Comparison of ENCODE assay signal across 15 cellular contexts in genomic region chr14:51448831-51449665, GRCh38.
DNase-seq lines count a peak whose midpoint lies in the region; ATAC-seq, FAIRE-seq and TF ChIP-seq lines count a peak whose summit lies in the region.
"Had no signal": no experiment of that assay in that cellular context is flagged by ENCODE, and none has a peak within 500 bp of the region (broad histone marks: within the 10 kb centered on the region; RNA-seq: fewer than 3 reads in every experiment).

No MANE protein-coding gene starts in this region.

- no peaks in the 10 kb centered on the region for H3K79me2 ChIP-seq in HepG2 (ENCODE audit: insufficient read depth, low read length)

- no peaks in the 10 kb centered on the region for H4K20me1 ChIP-seq in HepG2 (ENCODE audit: insufficient read depth, low read length)

- CTCF ChIA-PET in HepG2 (lab: Yijun Ruan, JAX; ENCODE audit: low intra/inter-chr PET ratio, low total read pairs): no interaction called here

- in situ Hi-C loops in HepG2 (cut with HindIII; ENCODE audit: extremely low pct_ligation_motif_present, low pct_unique_long_range_greater_than_20kb): no loop called here

- TF ChIP-seq CTCF in liver (IDR thresholded peaks at IDR 0.05; ENCODE audit: low read depth, low read length, missing input control) (no peak), HepG2 (CRISPR knock-in tag; IDR thresholded peaks at IDR 0.05) (no peak)

- POLR2A ChIA-PET in HepG2 (lab: Yijun Ruan, JAX): no interaction called here

- no peaks in the 10 kb centered on the region for H3K27me3 ChIP-seq in liver (ENCODE audit: control insufficient read depth in 4 of 4, insufficient read depth in 4 of 4, low read length in 3 of 4)
- H3K27me3 ChIP-seq in HepG2 (ENCODE audit: control insufficient read depth in 1 of 2, insufficient read depth in 2 of 2, low read length in 2 of 2): peaks cover 0 to 6% of the 10 kb centered on the region in 2 experiments; a peak in 2 of 5 replicates
- H3K27me3 ChIP-seq: upper lobe of left lung had no signal

- H3K4me1 ChIP-seq in liver (ENCODE audit: control insufficient read depth in 4 of 4, insufficient read depth in 4 of 4, low read length in 3 of 4) (peaks cover 0 to 10% (median 7%) of the 10 kb centered on the region in 4 donors), HepG2 (ENCODE audit: insufficient read depth, low read length) (no peaks in the 10 kb centered on the region)
- H3K4me1 ChIP-seq: upper lobe of left lung had no signal

- ATAC-seq in HepG2: no peak
- ATAC-seq: GM23338 had no signal

- H3K27ac ChIP-seq in liver (ENCODE audit: low read depth in 1 of 2, low read length in 2 of 2): peak overlapping the region; percentile 48 to 61
- no peak overlapping the region for H3K27ac ChIP-seq in HepG2 (ENCODE audit: extremely low read length, insufficient read depth, low read length)
- H3K27ac ChIP-seq: upper lobe of left lung had no signal

- H3K4me2 ChIP-seq in HepG2 (ENCODE audit: low read depth, low read length): no peak overlapping the region
- H3K4me2 ChIP-seq: GM23338 had no signal

- H3K9me3 ChIP-seq in liver (ENCODE audit: control insufficient read depth in 4 of 4, low read length in 3 of 4) (no peaks in the 10 kb centered on the region), HepG2 (ENCODE audit: low read length) (no peaks in the 10 kb centered on the region)
- H3K9me3 ChIP-seq: upper lobe of left lung had no signal

- intact Hi-C loops in HepG2 (cut with micrococcal nuclease; ENCODE audit: unreplicated experiment): no loop called here

- TF ChIP-seq POLR2A in HepG2 (IDR thresholded peaks at IDR 0.05; ENCODE audit: insufficient read depth in 1 of 2, low read depth in 2 of 2, low read length in 2 of 2): no peak

- TF ChIP-seq EP300 in HepG2 (IDR thresholded peaks at IDR 0.05; ENCODE audit: low read depth in 2 of 2, low read length in 2 of 2) (no peak), HepG2 (CRISPR knock-in tag; IDR thresholded peaks at IDR 0.05; ENCODE audit: borderline replicate concordance) (no peak)

- DNase-seq in HepG2 (ENCODE audit: low spot score) (no peak), cerebellum (ENCODE audit: low spot score) (peak; percentile 33), kidney tubule cell (ENCODE audit: low spot score) (peak; percentile 91), HPDE6-E6E7 (ENCODE audit: extremely low spot score) (no peak), A172 (ENCODE audit: low spot score) (no peak), SW 1271 (lab: John Stamatoyannopoulos, UW) (no peak), HUDEP-2 (lab: John Stamatoyannopoulos, UW; ENCODE audit: unreplicated experiment in 76 of 76) (no peak)
- DNase-seq: activated CD8-positive, alpha-beta memory T cell treated with anti-CD3 and anti-CD28 coated beads for 24 hours; mesendoderm; NCI-H1417 treated with DMSO at 0.1 percent for 48 hours; SIG-M5; stimulated activated CD4-positive, alpha-beta T cell treated with anti-CD3 and anti-CD28 coated beads, Interleukin-4, amount 100 ng/mL, for 1 hour; upper lobe of left lung had no signal

- no peak overlapping the region for H2AFZ ChIP-seq in HepG2 (ENCODE audit: low read length)
- H2AFZ ChIP-seq: GM23338 had no signal

- 51% methylated on average over 2 of the region's 2 CpGs for WGBS in liver
- 0% methylated on average over 2 of the region's 2 CpGs for WGBS in HepG2 (ENCODE audit: low lambda C conversion rate)

- no TSS peak for BruUV-seq in HepG2 (replicated peaks; lab: Mats Ljungman, UMichigan)

- H3K36me3 ChIP-seq in liver (ENCODE audit: control insufficient read depth in 4 of 4, insufficient read depth in 3 of 4, low read depth in 1 of 4, low read length in 3 of 4) (no peaks in the 10 kb centered on the region), HepG2 (replicated peaks in 1 of 2; ENCODE audit: control insufficient read depth in 1 of 2, insufficient read depth in 2 of 2, low read length in 2 of 2) (no peaks in the 10 kb centered on the region)
- H3K36me3 ChIP-seq: upper lobe of left lung had no signal

- FAIRE-seq in HepG2 (lab: Jason Lieb, UNC): no peak

- H3K4me3 ChIP-seq in liver (ENCODE audit: low read depth in 1 of 3, low read length in 3 of 3) (no peak overlapping the region), HepG2 (replicated peaks in 1 of 3; ENCODE audit: insufficient read depth in 1 of 3, low read depth in 2 of 3, low read length in 3 of 3) (no peak overlapping the region)
- H3K4me3 ChIP-seq: GM23338, upper lobe of left lung had no signal

- H3K9ac ChIP-seq in liver (ENCODE audit: low read depth in 1 of 2, low read length in 2 of 2) (no peak overlapping the region), HepG2 (ENCODE audit: insufficient read depth, low read depth, low read length) (no peak overlapping the region)

- TF ChIP-seq RAD21 in liver (IDR thresholded peaks at IDR 0.05) (peak; percentile 50 to 69), HepG2 (CRISPR knock-in tag; IDR thresholded peaks at IDR 0.05) (no peak)

TF ChIP-seq in liver, 16 proteins besides CTCF, POLR2A, EP300 and RAD21 (continues in another document):
- TF ChIP-seq GABPA (IDR thresholded peaks at IDR 0.05 in 1 of 2, conservative IDR thresholded peaks at IDR 0.05 in 1 of 2): no peak
- TF ChIP-seq ZBTB33 (IDR thresholded peaks at IDR 0.05): no peak
- peak; percentile 92 to 93 for TF ChIP-seq HNF4A (conservative IDR thresholded peaks at IDR 0.05)
- peak; percentile 32 for TF ChIP-seq FOXA1 (IDR thresholded peaks at IDR 0.05)
- peak in 1 of 2 donors; percentile 42 for TF ChIP-seq EGR1 (IDR thresholded peaks at IDR 0.05; ENCODE audit: low read depth in 2 of 2)
- TF ChIP-seq RXRA (IDR thresholded peaks at IDR 0.05): peak; percentile 56 to 83
- peak; percentile 78 to 79 for TF ChIP-seq JUND (IDR thresholded peaks at IDR 0.05)
- peak; percentile 73 for TF ChIP-seq HNF4G (IDR thresholded peaks at IDR 0.05)
- peak; percentile 88 for TF ChIP-seq SP1 (IDR thresholded peaks at IDR 0.05)
- TF ChIP-seq MAX (IDR thresholded peaks at IDR 0.05): peak; percentile 81
- TF ChIP-seq FOXA2 (IDR thresholded peaks at IDR 0.05): no peak
- TF ChIP-seq YY1 (IDR thresholded peaks at IDR 0.05): no peak
- no peak for TF ChIP-seq TAF1 (conservative IDR thresholded peaks at IDR 0.05)

TF ChIP-seq in HepG2, 621 proteins besides CTCF, POLR2A, EP300 and RAD21 (continues in another document):
- no peak for TF ChIP-seq ZUFSP (CRISPR knock-in tag; IDR thresholded peaks at IDR 0.05; ENCODE audit: borderline replicate concordance)
- no peak for TF ChIP-seq GATAD2A (CRISPR knock-in tag; IDR thresholded peaks at IDR 0.05)
- no peak for TF ChIP-seq KMT2A (CRISPR knock-in tag; IDR thresholded peaks at IDR 0.05)
- TF ChIP-seq SNAPC4 (CRISPR knock-in tag; IDR thresholded peaks at IDR 0.05): no peak
- no peak for TF ChIP-seq HINFP (CRISPR knock-in tag; IDR thresholded peaks at IDR 0.05; ENCODE audit: low read depth)

Comparison
In these comparisons a context has a peak if more than half of its experiments do, and no peak if none do; other contexts are left out.
1. DNase-seq: peak in cerebellum (single experiment) and kidney tubule cell (single experiment); none in HepG2 (single experiment), HPDE6-E6E7 (single experiment), A172 (single experiment), SW 1271 (0 of 2) and HUDEP-2 (0 of 76).